ENCODE assay signal across 3 cellular contexts in the genomic region with DNA sequence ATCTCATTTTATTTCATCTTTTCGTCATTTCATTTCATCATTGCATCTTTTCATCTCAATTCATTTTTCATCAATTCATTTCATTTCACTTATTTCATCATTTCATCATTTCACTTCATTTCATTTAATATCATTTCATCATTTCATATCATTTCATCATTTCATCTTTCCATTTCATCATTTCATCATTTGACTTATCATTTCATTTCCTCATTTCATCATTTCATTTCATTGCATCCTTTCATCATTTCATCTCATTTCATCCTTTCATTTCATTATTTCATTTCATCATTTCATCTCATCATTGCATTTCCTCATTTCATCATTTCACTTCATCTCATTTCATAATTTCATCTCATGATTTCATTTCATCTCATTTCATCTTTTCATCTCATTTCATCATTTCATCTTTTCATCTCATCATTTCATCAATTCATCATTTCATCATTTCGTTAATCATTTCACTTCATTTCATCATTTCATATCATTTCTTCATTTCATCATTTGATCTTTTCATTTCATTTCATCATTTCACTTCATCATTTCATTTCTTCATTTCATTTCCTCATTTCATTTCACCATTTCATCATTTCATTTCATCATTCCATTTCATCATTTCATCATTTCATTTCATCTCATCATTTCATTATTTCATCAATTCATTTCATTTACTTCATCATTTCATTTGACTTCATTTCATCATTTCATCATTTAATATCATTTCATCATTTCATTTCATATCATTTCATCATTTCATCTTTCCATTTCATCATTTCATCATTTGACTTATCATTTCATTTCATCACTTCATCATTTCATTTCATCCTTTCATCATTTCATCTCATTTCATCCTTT.
TF ChIP-seq lines count a peak whose summit lies in the region.
"Not testable (repeated sequence)": the region's sequence is repeated elsewhere in the genome, so short reads cannot be mapped to it uniquely, and the experiment has no call there.

No MANE protein-coding gene starts in this region.

TF ChIP-seq in HEK293, 187 proteins besides CTCF, POLR2A, EP300 and RAD21 (continued from another document):
- TF ChIP-seq ATF2 (tag by site-specific recombination; IDR thresholded peaks at IDR 0.05; ENCODE audit: low read depth) (peak; percentile 89), ZNF24 (tag by site-specific recombination; IDR thresholded peaks at IDR 0.05) (peak; percentile 91), ZNF580 (tag by site-specific recombination; IDR thresholded peaks at IDR 0.05) (peak; percentile 46; the same call in 1 of the 2 replicates), ZNF324 (tag by site-specific recombination; IDR thresholded peaks at IDR 0.05) (peak; percentile 76; the same call in 1 of the 2 replicates), KLF16 (tag by site-specific recombination; IDR thresholded peaks at IDR 0.05) (peak; percentile 42; the same call in 1 of the 2 replicates), ZBTB17 (tag by site-specific recombination; IDR thresholded peaks at IDR 0.05) (peak; percentile 49; the same call in 1 of the 2 replicates), ZNF211 (tag by site-specific recombination; IDR thresholded peaks at IDR 0.05; ENCODE audit: low read depth) (peak; percentile 44; the same call in 1 of the 2 replicates), ZBTB21 (tag by site-specific recombination; IDR thresholded peaks at IDR 0.05) (peak; percentile 24; the same call in 1 of the 2 replicates), PRDM1 (tag by site-specific recombination; IDR thresholded peaks at IDR 0.05) (peak; percentile 96)

TF ChIP-seq in K562, 482 proteins besides CTCF, POLR2A, EP300 and RAD21 (continued from another document and continues in another):
- TF ChIP-seq NKRF (IDR thresholded peaks at IDR 0.05; ENCODE audit: borderline replicate concordance), result peak; percentile 59; the same call in 1 of the 2 replicates
- 0 out of 4 replicates have a peak, but pooled peaks of 1 of the 2 experiments have one; percentile 48 for TF ChIP-seq MCM7 (IDR thresholded peaks at IDR 0.05)
- TF ChIP-seq, protein P1, sequence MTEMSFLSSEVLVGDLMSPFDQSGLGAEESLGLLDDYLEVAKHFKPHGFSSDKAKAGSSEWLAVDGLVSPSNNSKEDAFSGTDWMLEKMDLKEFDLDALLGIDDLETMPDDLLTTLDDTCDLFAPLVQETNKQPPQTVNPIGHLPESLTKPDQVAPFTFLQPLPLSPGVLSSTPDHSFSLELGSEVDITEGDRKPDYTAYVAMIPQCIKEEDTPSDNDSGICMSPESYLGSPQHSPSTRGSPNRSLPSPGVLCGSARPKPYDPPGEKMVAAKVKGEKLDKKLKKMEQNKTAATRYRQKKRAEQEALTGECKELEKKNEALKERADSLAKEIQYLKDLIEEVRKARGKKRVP (CRISPR knock-in tag; IDR thresholded peaks at IDR 0.05), result peak; percentile 62
- peak; percentile 82; the same call in 1 of the 2 replicates for TF ChIP-seq ZNF512 (tag; IDR thresholded peaks at IDR 0.05)
- TF ChIP-seq TAL1 (IDR thresholded peaks at IDR 0.05), result 0 out of 2 replicates have a peak, but pooled peaks have one; percentile 15
- peak; percentile 58; the same call in 1 of the 2 replicates for TF ChIP-seq ZBTB5 (IDR thresholded peaks at IDR 0.05)
- TF ChIP-seq ZNF280A (IDR thresholded peaks at IDR 0.05; ENCODE audit: low read depth, partially characterized antibody), result peak; percentile 47
- TF ChIP-seq TRIM24 (IDR thresholded peaks at IDR 0.05), result peak; percentile 100
- TF ChIP-seq ZBTB2 (IDR thresholded peaks at IDR 0.05), result peak; percentile 77
- TF ChIP-seq ZEB2 (IDR thresholded peaks at IDR 0.05), result peak; percentile 46; the same call in 1 of the 2 replicates

TF ChIP-seq in HepG2, 621 proteins besides CTCF, POLR2A, EP300 and RAD21 (continued from another document):
- TF ChIP-seq ATF7 (IDR thresholded peaks at IDR 0.05) (peak; percentile 96), ZNF24 (IDR thresholded peaks at IDR 0.05) (peak; percentile 88)
- TF ChIP-seq ATF7 (CRISPR knock-in tag; IDR thresholded peaks at IDR 0.05), result not testable (repeated sequence)
